25 cellular contexts compared by ENCODE assay signal in genomic region chr13:49279885-49280284, GRCh38.
"Had no signal": no experiment of that assay in that cellular context is flagged by ENCODE, and none has a peak within 500 bp of the region (broad histone marks: within the 10 kb centered on the region; RNA-seq: fewer than 3 reads in every experiment).

No MANE protein-coding gene starts in this region.

- DNase-seq: colonic mucosa; cortex of kidney; effector CD8-positive, alpha-beta T cell; effector memory CD8-positive, alpha-beta T cell; endodermal cell; erythroblast; esophagus squamous epithelium; foreskin fibroblast; foreskin melanocyte; gastrocnemius medialis; glutamatergic neuron; head of caudate nucleus; heart right ventricle; hippocampal formation; left cardiac atrium; left lung; left ventricle myocardium superior; lower lobe of right lung; mesenchymal stem cell; mucosa of descending colon; naive B cell had no signal

- H3K4me3 Mint-ChIP-seq: dendritic cell treated with granulocyte-macrophage colony-stimulating factor and Interleukin-4, amounts not matched to agents 40 ng/mL and 50 ng/mL, for 4 days; effector memory CD8-positive, alpha-beta T cell; endodermal cell; mesothelial cell of epicardium; naive B cell had no signal

- FAIRE-seq: keratinocyte had no signal

- ATAC-seq: effector memory CD8-positive, alpha-beta T cell; esophagus mucosa; gastrocnemius medialis; heart right ventricle; left cardiac atrium; left lung; left ventricle myocardium superior; lower lobe of right lung; mucosa of descending colon had no signal

- H3K27ac Mint-ChIP-seq: dendritic cell treated with granulocyte-macrophage colony-stimulating factor and Interleukin-4, amounts not matched to agents 40 ng/mL and 50 ng/mL, for 4 days; effector memory CD8-positive, alpha-beta T cell; endodermal cell; mesothelial cell of epicardium had no signal

- H3K4me1 Mint-ChIP-seq: mesothelial cell of epicardium, naive B cell had no signal

- H3K36me3 Mint-ChIP-seq: mesothelial cell of epicardium had no signal

- H3K9me3 Mint-ChIP-seq: dendritic cell treated with granulocyte-macrophage colony-stimulating factor and Interleukin-4, amounts not matched to agents 40 ng/mL and 50 ng/mL, for 4 days; effector memory CD8-positive, alpha-beta T cell; endodermal cell; mesothelial cell of epicardium; naive B cell had no signal
